ENCODE assay signal across 10 cellular contexts in genomic region chr17:77449373-77449907, GRCh38.
DNase-seq lines count a peak whose midpoint lies in the region; ATAC-seq and TF ChIP-seq lines count a peak whose summit lies in the region.
"Had no signal": no experiment of that assay in that cellular context is flagged by ENCODE, and none has a peak within 500 bp of the region (broad histone marks: within the 10 kb centered on the region; RNA-seq: fewer than 3 reads in every experiment).

No MANE protein-coding gene starts in this region.

- H3K36me3 Mint-ChIP-seq in CD4-positive, alpha-beta T cell (ENCODE audit: low read depth), result peaks cover 71% of the 10 kb centered on the region
- H3K36me3 Mint-ChIP-seq in osteocyte (ENCODE audit: unreplicated experiment), result no peaks in the 10 kb centered on the region

- H3K9me3 ChIP-seq in CD4-positive, alpha-beta T cell (ENCODE audit: control insufficient read depth, low read length), result no peaks in the 10 kb centered on the region
- H3K9me3 ChIP-seq in Panc1 (ENCODE audit: control insufficient read depth, insufficient read depth, low read depth, low read length), result no peaks in the 10 kb centered on the region
- no peaks in the 10 kb centered on the region for H3K9me3 ChIP-seq in effector memory CD4-positive, alpha-beta T cell (ENCODE audit: control insufficient read depth, low read length)

- H3K4me1 ChIP-seq in Panc1 (ENCODE audit: control insufficient read depth, insufficient read depth, low read length), result peaks cover 87% of the 10 kb centered on the region
- peaks cover 67% of the 10 kb centered on the region for H3K4me1 ChIP-seq in effector memory CD4-positive, alpha-beta T cell (ENCODE audit: control insufficient read depth, insufficient read depth, low read length, poor library complexity, severe bottlenecking)

- POLR2A ChIA-PET in CD4-positive, alpha-beta T cell (lab: Charles Lee), result interaction anchor here (0.5 to 29.0 kb wide), 9 partner anchors 12 to 1662 kb away, joined by 3 to 681 read pairs (median 7); partner anchors contain the start of gene TNRC6C
- POLR2A ChIA-PET in Panc1 (lab: Charles Lee), result no interaction called here

- no TSS peak for BruUV-seq in Panc1 (replicated peaks; lab: Mats Ljungman, UMichigan)

- H3K27ac Mint-ChIP-seq in CD4-positive, alpha-beta T cell, result peak overlapping the region; percentile 93
- peak overlapping the region; percentile 96 for H3K27ac Mint-ChIP-seq in osteocyte (ENCODE audit: unreplicated experiment)

- no peaks in the 10 kb centered on the region for H3K27me3 Mint-ChIP-seq in CD4-positive, alpha-beta T cell
- H3K27me3 Mint-ChIP-seq in osteocyte (ENCODE audit: unreplicated experiment), result no peaks in the 10 kb centered on the region

- DNase-seq in CD4-positive, alpha-beta T cell, result no peak
- DNase-seq in Panc1 (ENCODE audit: low read depth, low spot score) (no peak), osteocyte (ENCODE audit: extremely low spot score, unreplicated experiment) (no peak), NCI-H187 (lab: John Stamatoyannopoulos, UW) (no peak), NCI-H2227 treated with DMSO at 0.1 percent for 48 hours (lab: John Stamatoyannopoulos, UW) (no peak)
- DNase-seq in effector memory CD4-positive, alpha-beta T cell, result no peak
- DNase-seq in effector CD4-positive, alpha-beta T cell, result no peak
- DNase-seq: DMS79 treated with DMSO at 0.1 percent for 48 hours, NCI-H1436 treated with DMSO at 0.1 percent for 48 hours had no signal

- H3K4me3 Mint-ChIP-seq in CD4-positive, alpha-beta T cell, result peak overlapping the region; percentile 98
- H3K4me3 Mint-ChIP-seq in osteocyte (ENCODE audit: unreplicated experiment), result peak overlapping the region; percentile 94

- in situ Hi-C loops in Panc1 (cut with HindIII; ENCODE audit: low pct_unique_long_range_greater_than_20kb, low sequenced_read_pairs), result no loop called here

- ATAC-seq in CD4-positive, alpha-beta T cell (ENCODE audit: poor library complexity), result no peak
- ATAC-seq in Panc1 (peak; percentile 3), HG03520 (IDR thresholded peaks at IDR 0.05; ENCODE audit: unreplicated experiment) (no peak)

- intact Hi-C loops in CD4-positive, alpha-beta T cell (cut with DNase I, micrococcal nuclease), result loop anchor here in 1 of 2 experiments (10.0 kb wide), 1 partner anchor 685 kb away; the partner anchor contains the start of gene TMC8
- intact Hi-C loops in Panc1 (cut with micrococcal nuclease; ENCODE audit: unreplicated experiment), result no loop called here

- H3K4me1 Mint-ChIP-seq in CD4-positive, alpha-beta T cell (ENCODE audit: low read depth), result peaks cover 76% of the 10 kb centered on the region
- peaks cover 89% of the 10 kb centered on the region for H3K4me1 Mint-ChIP-seq in osteocyte (ENCODE audit: unreplicated experiment)

- no peak for TF ChIP-seq CTCF in CD4-positive, alpha-beta T cell (IDR thresholded peaks at IDR 0.05)
- no peak for TF ChIP-seq CTCF in Panc1 (IDR thresholded peaks at IDR 0.05)
- TF ChIP-seq CTCF in osteocyte (IDR thresholded peaks at IDR 0.05), result no peak

- CTCF ChIA-PET in CD4-positive, alpha-beta T cell (lab: Charles Lee), result interaction anchor here (1.2 to 3.7 kb wide), 4 partner anchors 9 to 118 kb away, joined by 3 to 17 read pairs (median 6); no protein-coding TSS in a partner anchor
- CTCF ChIA-PET in Panc1 (lab: Charles Lee), result interaction anchor here (1.8 kb wide), 1 partner anchor 20 kb away, joined by 5 read pairs; no protein-coding TSS in a partner anchor

- peak overlapping the region; percentile 90 for H3K27ac ChIP-seq in CD4-positive, alpha-beta T cell (ENCODE audit: low read depth, low read length)
- peak overlapping the region; percentile 84 for H3K27ac ChIP-seq in Panc1 (ENCODE audit: low read length)
- peak overlapping the region; percentile 85 for H3K27ac ChIP-seq in effector memory CD4-positive, alpha-beta T cell (ENCODE audit: insufficient read depth, low read length, poor library complexity, severe bottlenecking)

- H3K27me3 ChIP-seq in CD4-positive, alpha-beta T cell (ENCODE audit: control insufficient read depth, insufficient read depth, low read length), result no peaks in the 10 kb centered on the region
- no peaks in the 10 kb centered on the region for H3K27me3 ChIP-seq in Panc1 (ENCODE audit: control insufficient read depth, insufficient read depth, low read length)
- no peaks in the 10 kb centered on the region for H3K27me3 ChIP-seq in effector memory CD4-positive, alpha-beta T cell (replicated peaks; ENCODE audit: control insufficient read depth, insufficient read depth, low read length, poor library complexity, severe bottlenecking)

- H3K9me3 Mint-ChIP-seq in CD4-positive, alpha-beta T cell, result no peaks in the 10 kb centered on the region
- H3K9me3 Mint-ChIP-seq in osteocyte (ENCODE audit: unreplicated experiment), result no peaks in the 10 kb centered on the region

- peak overlapping the region in 1 of 2 experiments; percentile 8; a peak in 1 of 4 replicates for H3K4me3 ChIP-seq in Panc1 (ENCODE audit: low read depth in 2 of 2, low read length in 2 of 2)
- peak overlapping the region; percentile 91 for H3K4me3 ChIP-seq in effector memory CD4-positive, alpha-beta T cell (ENCODE audit: insufficient read depth, low read depth, low read length, poor library complexity, severe bottlenecking)

- no peaks in the 10 kb centered on the region for H3K36me3 ChIP-seq in Panc1 (ENCODE audit: control insufficient read depth, insufficient read depth, low read length)
- H3K36me3 ChIP-seq in effector memory CD4-positive, alpha-beta T cell (ENCODE audit: control insufficient read depth, insufficient read depth, low read length), result peaks cover 5% of the 10 kb centered on the region
